9 cellular contexts compared by ENCODE assay signal in the genomic region with DNA sequence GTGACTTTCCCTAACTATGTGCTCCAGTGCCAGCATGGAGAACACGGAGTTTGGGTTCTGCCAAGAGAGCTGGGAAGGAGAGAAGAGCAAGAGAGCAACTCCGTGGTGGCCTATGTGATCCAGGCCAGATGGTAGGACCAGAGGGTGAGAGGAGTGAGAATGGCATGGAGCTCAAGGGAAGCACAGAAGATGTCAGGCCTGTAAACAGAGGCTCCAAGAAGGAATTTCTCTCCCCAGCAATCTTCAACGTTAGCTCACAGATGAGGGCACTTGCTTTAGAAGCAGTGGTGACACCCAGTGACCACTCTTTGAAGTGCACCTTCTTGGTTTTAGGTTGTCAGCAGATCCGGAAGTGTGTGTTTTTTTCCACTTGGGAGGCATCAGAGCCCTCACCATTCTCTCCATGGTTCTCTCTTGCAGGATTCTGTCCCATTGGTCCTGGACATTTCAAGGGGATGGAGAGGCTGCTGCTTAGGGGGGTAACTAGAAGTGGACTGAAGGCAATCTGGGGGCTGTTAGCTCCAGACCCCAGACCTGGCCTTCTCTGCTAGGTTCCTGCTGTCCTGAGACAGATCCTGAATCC. TPM values are rescaled to one million over a fixed set of nuclear protein-coding genes. Genes with fewer than 3 reads are reported as not detected.
A peak's percentile ranks its signal among the peaks of the same experiment; 100 is the strongest.
DNase-seq lines count a peak whose midpoint lies in the region; TF ChIP-seq lines count a peak whose summit lies in the region.
"Had no signal": no experiment of that assay in that cellular context is flagged by ENCODE, and none has a peak within 500 bp of the region (broad histone marks: within the 10 kb centered on the region; RNA-seq: fewer than 3 reads in every experiment).

No MANE protein-coding gene starts in this region.

- H3K36me3 Mint-ChIP-seq in activated naive CD8-positive, alpha-beta T cell treated with anti-CD3 and anti-CD28 coated beads for 36 hours, result no peaks in the 10 kb centered on the region
- H3K36me3 Mint-ChIP-seq in glutamatergic neuron (ENCODE audit: unreplicated experiment), result no peaks in the 10 kb centered on the region

- peaks cover 17% of the 10 kb centered on the region for H3K27me3 Mint-ChIP-seq in activated naive CD8-positive, alpha-beta T cell treated with anti-CD3 and anti-CD28 coated beads for 36 hours
- H3K27me3 Mint-ChIP-seq in glutamatergic neuron (ENCODE audit: unreplicated experiment), result no peaks in the 10 kb centered on the region

- TF ChIP-seq CTCF in Peyer's patch (IDR thresholded peaks at IDR 0.05) (peak; percentile 35 to 97 (median 84)), glutamatergic neuron (IDR thresholded peaks at IDR 0.05; ENCODE audit: partially characterized antibody, unreplicated experiment) (peak; percentile 67), ovary (IDR thresholded peaks at IDR 0.05) (peak; percentile 55 to 59 (median 58))

- H3K4me3 Mint-ChIP-seq in activated naive CD8-positive, alpha-beta T cell treated with anti-CD3 and anti-CD28 coated beads for 36 hours, result no peak overlapping the region
- H3K4me3 Mint-ChIP-seq in glutamatergic neuron (ENCODE audit: unreplicated experiment), result no peak overlapping the region

- H3K4me1 Mint-ChIP-seq in activated naive CD8-positive, alpha-beta T cell treated with anti-CD3 and anti-CD28 coated beads for 36 hours, result peaks cover 3% of the 10 kb centered on the region
- peaks cover 5% of the 10 kb centered on the region for H3K4me1 Mint-ChIP-seq in glutamatergic neuron (ENCODE audit: low read depth, unreplicated experiment)

- H3K27ac Mint-ChIP-seq in activated naive CD8-positive, alpha-beta T cell treated with anti-CD3 and anti-CD28 coated beads for 36 hours, result no peak overlapping the region
- H3K27ac Mint-ChIP-seq in glutamatergic neuron (ENCODE audit: unreplicated experiment), result no peak overlapping the region

- H3K4me3 ChIP-seq in Peyer's patch, result no peak overlapping the region
- no peak overlapping the region for H3K4me3 ChIP-seq in ovary
- H3K4me3 ChIP-seq: skin epidermis had no signal

- intact Hi-C loops in ovary (cut with DNase I), result no loop called here

- H3K36me3 ChIP-seq in Peyer's patch (no peaks in the 10 kb centered on the region), ovary (no peaks in the 10 kb centered on the region)

- H3K4me1 ChIP-seq in Peyer's patch, result peaks cover 0 to 22% (median 6%) of the 10 kb centered on the region in 4 donors
- no peaks in the 10 kb centered on the region for H3K4me1 ChIP-seq in ovary (ENCODE audit: insufficient read depth)

- DNase-seq in activated gamma-delta T cell treated with Interleukin-2 at 50 U/mL for 16 hours (peak; percentile 33), activated gamma-delta T cell (lab: John Stamatoyannopoulos, UW) (no peak), KBM-7 (peak; percentile 90), Peyer's patch (peak; percentile 62 to 94 (median 75)), glutamatergic neuron (peak; percentile 70), ovary (peak; percentile 46 to 84 (median 66)), T1000 (lab: John Stamatoyannopoulos, UW) (no peak)
- peak; percentile 42 for DNase-seq in activated naive CD8-positive, alpha-beta T cell treated with anti-CD3 and anti-CD28 coated beads for 36 hours

- in situ Hi-C loops in KBM-7 (cut with MboI; ENCODE audit: low pct_unique_long_range_greater_than_20kb, low sequenced_read_pairs), result no loop called here

- H3K27me3 ChIP-seq in Peyer's patch, result no peaks in the 10 kb centered on the region
- no peaks in the 10 kb centered on the region for H3K27me3 ChIP-seq in ovary

- H3K9me3 ChIP-seq in Peyer's patch (no peaks in the 10 kb centered on the region), ovary (no peaks in the 10 kb centered on the region)

- no peak for TF ChIP-seq EP300 in ovary (IDR thresholded peaks at IDR 0.05)

- no peaks in the 10 kb centered on the region for H3K9me3 Mint-ChIP-seq in activated naive CD8-positive, alpha-beta T cell treated with anti-CD3 and anti-CD28 coated beads for 36 hours
- no peaks in the 10 kb centered on the region for H3K9me3 Mint-ChIP-seq in glutamatergic neuron (ENCODE audit: unreplicated experiment)

- TF ChIP-seq POLR2A in Peyer's patch (IDR thresholded peaks at IDR 0.05) (no peak), ovary (IDR thresholded peaks at IDR 0.05) (no peak)

- 27 to 28% (median 28%) methylated on average over 4 of the region's 4 CpGs for WGBS in ovary, 3 donors

- H3K27ac ChIP-seq in Peyer's patch (peak overlapping the region in 3 of 4 donors; percentile 67 to 85 (median 72)), ovary (no peak overlapping the region)

RNA-seq across cellular contexts. Expression of gene TMEM98, which starts 18.1 kb away (rescaled TPM):
- total RNA-seq in Peyer's patch, result 100 to 1,000 TPM in 3 of 4 donors, 10 to 100 TPM in 1; 54.5 to 351 (median 241) TPM
- not detected for total RNA-seq in activated naive CD8-positive, alpha-beta T cell treated with anti-CD3 and anti-CD28 coated beads for 36 hours
- 62.3 TPM for total RNA-seq in glutamatergic neuron (ENCODE audit: unreplicated experiment)
- 100 to 1,000 TPM; 112 to 399 (median 157) TPM for total RNA-seq in ovary
- polyA plus RNA-seq in ovary, result 100 to 1,000 TPM; 123 to 248 TPM

RNA-seq across cellular contexts. Expression of gene MYO1D, which starts 33.0 kb away (rescaled TPM):
- total RNA-seq in Peyer's patch (100 to 1,000 TPM; 148 to 340 (median 328) TPM), glutamatergic neuron (ENCODE audit: unreplicated experiment) (5.3 TPM), ovary (10 to 100 TPM; 43.0 to 57.7 (median 53.8) TPM)
- 1 to 10 TPM; 7.0 to 7.8 TPM for total RNA-seq in activated naive CD8-positive, alpha-beta T cell treated with anti-CD3 and anti-CD28 coated beads for 36 hours
- polyA plus RNA-seq in ovary, result 10 to 100 TPM; 20.9 to 62.2 TPM

Comparison
In these comparisons a context has a peak if more than half of its experiments do, and no peak if none do; other contexts are left out.
1. DNase-seq: peak in activated gamma-delta T cell treated with Interleukin-2 at 50 U/mL for 16 hours (single experiment), KBM-7 (single experiment), Peyer's patch (3 of 3), activated naive CD8-positive, alpha-beta T cell treated with anti-CD3 and anti-CD28 coated beads for 36 hours (single experiment), glutamatergic neuron (single experiment) and ovary (5 of 5); none in activated gamma-delta T cell (single experiment) and T1000 (single experiment).
2. H3K27ac ChIP-seq: peak in Peyer's patch (3 of 4); none in ovary (0 of 2).
3. RNA of gene TMEM98, which starts 18.1 kb away (total RNA-seq): 54.5 to 351 TPM in Peyer's patch, 112 to 399 TPM in ovary and 62.3 TPM in glutamatergic neuron (single experiment); not detected in activated naive CD8-positive, alpha-beta T cell treated with anti-CD3 and anti-CD28 coated beads for 36 hours; every median in the first group is over 10 times any median in the second.
4. Peak in every context shown above with its lines, with median percentiles within 50 percentile points of each other: CTCF ChIP-seq.